10 cellular contexts compared by ENCODE assay signal in the genomic region with DNA sequence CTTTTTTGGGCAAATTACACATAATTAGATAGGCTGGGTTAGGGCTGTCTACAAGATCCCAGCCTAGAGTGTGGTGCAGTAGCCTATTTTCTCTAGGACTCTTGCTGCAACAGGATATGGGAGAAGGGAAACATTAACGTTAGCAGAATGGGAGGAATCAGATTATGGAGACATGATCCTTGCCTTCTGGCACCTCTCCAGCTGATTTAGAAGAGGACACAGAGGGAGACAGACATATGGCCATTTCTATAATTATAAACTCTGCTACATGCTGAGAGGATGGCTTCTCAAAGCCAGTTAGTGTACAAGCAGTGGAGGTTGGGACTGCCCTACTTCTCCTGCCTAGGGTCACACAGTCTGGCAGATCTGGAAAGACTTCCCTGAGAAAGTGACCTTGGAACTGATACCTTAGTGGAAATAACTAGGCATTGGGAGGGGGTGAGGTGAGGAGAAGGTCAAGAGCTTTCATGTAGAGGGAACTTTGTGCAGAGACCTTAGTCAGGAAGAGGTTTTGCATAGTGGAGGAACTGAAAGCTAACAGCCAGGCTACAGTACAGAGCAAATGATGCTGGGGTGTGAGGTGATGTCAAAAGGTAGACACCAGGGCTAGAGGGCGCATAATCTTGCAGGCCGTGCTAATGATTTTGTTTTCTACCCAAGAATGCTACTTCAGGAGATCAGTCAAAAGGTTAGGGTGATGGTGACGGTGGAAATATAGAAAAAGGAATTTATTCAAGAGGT. TPM values are rescaled to one million over a fixed set of nuclear protein-coding genes. Genes with fewer than 3 reads are reported as not detected.
DNase-seq lines count a peak whose midpoint lies in the region; ATAC-seq and TF ChIP-seq lines count a peak whose summit lies in the region.
"Had no signal": no experiment of that assay in that cellular context is flagged by ENCODE, and none has a peak within 500 bp of the region (broad histone marks: within the 10 kb centered on the region; RNA-seq: fewer than 3 reads in every experiment).

No MANE protein-coding gene starts in this region.

- no peak overlapping the region for H3K27ac ChIP-seq in WERI-Rb-1
- H3K27ac ChIP-seq: KMS-11 had no signal

- no peak for TF ChIP-seq CTCF in WERI-Rb-1 (IDR thresholded peaks at IDR 0.05; ENCODE audit: low read depth, low read length)

- peaks cover 20% of the 10 kb centered on the region for H3K9me3 ChIP-seq in WERI-Rb-1 (ENCODE audit: severe bottlenecking)

- H3K27me3 ChIP-seq in WERI-Rb-1 (ENCODE audit: insufficient read depth, low read depth, severe bottlenecking), result peaks cover 92% of the 10 kb centered on the region

- no peaks in the 10 kb centered on the region for H3K36me3 ChIP-seq in WERI-Rb-1

- no peak overlapping the region for H3K4me3 ChIP-seq in WERI-Rb-1 (ENCODE audit: low read depth, low read length)

- peak; percentile 93 for ATAC-seq in HG03064 (IDR thresholded peaks at IDR 0.05; ENCODE audit: low read depth, unreplicated experiment)

- DNase-seq in Ammon's horn (ENCODE audit: low spot score) (peak; percentile 11), GM19238 (ENCODE audit: insufficient read length, low spot score) (peak; percentile 58), WERI-Rb-1 (peak; percentile 51), HuH-7.5 (ENCODE audit: low spot score) (no peak), EL (no peak), cerebellum (ENCODE audit: low spot score) (no peak), GM19240 (ENCODE audit: insufficient read length, low spot score) (no peak)
- DNase-seq: hippocampal formation had no signal

RNA-seq across cellular contexts. Expression of gene CD1D, which starts 1.2 kb away (rescaled TPM):
- total RNA-seq in cerebellum, result 0.09 TPM

Comparison
In these comparisons a context has a peak if more than half of its experiments do, and no peak if none do; other contexts are left out.
1. DNase-seq: peak in Ammon's horn (single experiment), GM19238 (single experiment) and WERI-Rb-1 (single experiment); none in HuH-7.5 (single experiment), EL (single experiment), cerebellum (single experiment) and GM19240 (single experiment).